Comparison of ENCODE assay signal across 22 cellular contexts in the genomic region with DNA sequence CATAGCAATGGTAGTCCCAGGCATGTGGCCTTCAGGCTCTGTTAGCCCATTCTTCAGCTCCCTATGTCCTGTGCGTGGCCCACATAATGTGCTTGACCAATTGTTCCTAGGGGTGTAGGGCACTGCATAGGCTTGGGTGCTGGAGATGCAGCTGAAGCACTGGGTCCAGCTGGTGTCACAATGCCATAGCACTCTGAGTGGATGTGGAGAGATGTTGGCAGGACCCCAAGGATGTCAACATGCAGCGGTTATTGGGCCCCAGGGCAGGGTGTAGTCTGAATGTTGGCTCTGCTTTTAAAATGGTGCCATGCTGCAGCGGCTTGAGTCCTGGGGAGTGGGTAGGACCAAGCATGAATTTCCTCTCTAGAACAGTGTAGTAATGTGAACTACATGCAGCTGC.
DNase-seq lines count a peak whose midpoint lies in the region; ATAC-seq, FAIRE-seq and TF ChIP-seq lines count a peak whose summit lies in the region.
"Had no signal": no experiment of that assay in that cellular context is flagged by ENCODE, and none has a peak within 500 bp of the region (broad histone marks: within the 10 kb centered on the region; RNA-seq: fewer than 3 reads in every experiment).

No MANE protein-coding gene starts in this region.

- no peak overlapping the region for H3K4ac ChIP-seq in neuronal stem cell (ENCODE audit: low read length)

- peak overlapping the region; percentile 21 for H3K23ac ChIP-seq in neuronal stem cell (ENCODE audit: low read depth, low read length, poor library complexity)

- H3K4me2 ChIP-seq in GM12878 (ENCODE audit: control insufficient read depth, insufficient read depth), result no peak overlapping the region
- no peak overlapping the region for H3K4me2 ChIP-seq in neuronal stem cell (ENCODE audit: insufficient read depth, low read length, poor library complexity, severe bottlenecking)
- H3K4me2 ChIP-seq: A549 had no signal

- no peaks in the 10 kb centered on the region for H3K79me2 ChIP-seq in GM12878 (ENCODE audit: control insufficient read depth, insufficient read depth, low read length)

- no peak overlapping the region for H2AFZ ChIP-seq in GM12878 (ENCODE audit: control insufficient read depth, low read depth, low read length)
- no peak overlapping the region for H2AFZ ChIP-seq in neuronal stem cell (ENCODE audit: low read length)

- H3K36me3 ChIP-seq in GM12878 (ENCODE audit: control insufficient read depth in 2 of 2, insufficient read depth in 2 of 2, low read length in 1 of 2) (no peaks in the 10 kb centered on the region), neuronal stem cell (replicated peaks in 1 of 2; ENCODE audit: control insufficient read depth in 2 of 2, insufficient read depth in 2 of 2, low read length in 2 of 2) (peaks cover 0 to 14% of the 10 kb centered on the region in 2 donors)
- H3K36me3 ChIP-seq: SJCRH30 had no signal

- peak overlapping the region; percentile 72 for H3K18ac ChIP-seq in neuronal stem cell (ENCODE audit: low read length)

- no peak overlapping the region for H4K91ac ChIP-seq in neuronal stem cell (ENCODE audit: low read depth, low read length, poor library complexity)

- no peaks in the 10 kb centered on the region for H4K20me1 ChIP-seq in GM12878 (ENCODE audit: control insufficient read depth, insufficient read depth)

- H3K27me3 ChIP-seq in GM12878 (replicated peaks in 1 of 2; ENCODE audit: control insufficient read depth in 2 of 2, insufficient read depth in 2 of 2, low read length in 1 of 2) (no peaks in the 10 kb centered on the region), neuronal stem cell (ENCODE audit: control insufficient read depth in 3 of 3, insufficient read depth in 3 of 3, low read depth in 1 of 3, low read length in 3 of 3) (no peaks in the 10 kb centered on the region)
- H3K27me3 ChIP-seq: SJCRH30 had no signal

- no peak for TF ChIP-seq EP300 in GM12878 (IDR thresholded peaks at IDR 0.05; ENCODE audit: borderline replicate concordance in 1 of 2, control insufficient read depth in 1 of 2, low read depth in 2 of 2, low read length in 2 of 2)

- H4K8ac ChIP-seq in neuronal stem cell (ENCODE audit: low read depth, low read length), result peak overlapping the region; percentile 43

- H3K4me3 ChIP-seq in GM12878 (no peak overlapping the region), neuronal stem cell (ENCODE audit: low read length in 2 of 2) (peak overlapping the region in 1 of 2 donors; percentile 36)
- H3K4me3 ChIP-seq: A549, SJCRH30 had no signal

- intact Hi-C loops in GM12878 (cut with micrococcal nuclease; ENCODE audit: unreplicated experiment), result no loop called here

- H3K27ac Mint-ChIP-seq in naive thymus-derived CD8-positive, alpha-beta T cell, result no peak overlapping the region
- H3K27ac Mint-ChIP-seq: CD4-positive, CD25-positive, alpha-beta regulatory T cell; IgD-negative memory B cell; T-cell had no signal

- H3K27ac ChIP-seq in GM12878 (ENCODE audit: control insufficient read depth, insufficient read depth) (no peak overlapping the region), neuronal stem cell (replicated peaks; ENCODE audit: low read length) (no peak overlapping the region)
- H3K27ac ChIP-seq: A549, RWPE1, SJCRH30 had no signal

- H3K4me3 Mint-ChIP-seq in naive thymus-derived CD8-positive, alpha-beta T cell, result no peak overlapping the region
- H3K4me3 Mint-ChIP-seq: CD4-positive, CD25-positive, alpha-beta regulatory T cell; IgD-negative memory B cell; T-cell had no signal

- H2BK5ac ChIP-seq in neuronal stem cell (ENCODE audit: low read length), result no peak overlapping the region

- no peak overlapping the region for H2BK15ac ChIP-seq in neuronal stem cell (ENCODE audit: low read length)

- WGBS in GM12878 (ENCODE audit: insufficient coverage, insufficient replicate concordance, low lambda C conversion rate, missing lambda C conversion rate), result 28% methylated on average over 3 of the region's 3 CpGs
- no CpG with 5 or more reads among the region's 3 CpGs for WGBS in neuronal stem cell (ENCODE audit: extremely low coverage in 2 of 2, insufficient read length in 2 of 2, insufficient replicate concordance in 1 of 2), 2 donors

- DNase-seq in NCI-H748 (lab: John Stamatoyannopoulos, UW; ENCODE audit: unreplicated experiment), result peak; percentile 66
- no peak for DNase-seq in NCI-H748 treated with DMSO at 0.1 percent for 48 hours (lab: John Stamatoyannopoulos, UW)
- DNase-seq in NCI-H1092 (lab: John Stamatoyannopoulos, UW), result peak; percentile 34
- no peak for DNase-seq in GM12878 (ENCODE audit: low read depth, low spot score)
- DNase-seq in neuronal stem cell (ENCODE audit: low spot score), result no peak
- no peak for DNase-seq in naive thymus-derived CD8-positive, alpha-beta T cell
- DNase-seq: CD4-positive, CD25-positive, alpha-beta regulatory T cell; COR-L47; GDM1; H7; MV-4-11; NCI-H187 treated with DMSO at 0.1 percent for 48 hours; NCI-H446 treated with DMSO at 0.1 percent for 48 hours; NCI-H526 treated with DMSO at 0.1 percent for 48 hours; NK-92 treated with Interleukin-12 subunit alpha and Interleukin-12 subunit beta, amount 100 ng/mL, for 24 hours; T-cell had no signal

- in situ Hi-C loops in GM12878 (cut with MboI), result no loop called here

- no TSS peak for BruUV-seq in GM12878 (replicated peaks; lab: Mats Ljungman, UMichigan)

- peaks cover 2% of the 10 kb centered on the region for H3K79me1 ChIP-seq in neuronal stem cell (ENCODE audit: low read depth, low read length)

- peak; percentile 17 for ATAC-seq in GM12878
- ATAC-seq in GM18519 (IDR thresholded peaks at IDR 0.05; ENCODE audit: low FRiP score, unreplicated experiment), result no peak
- ATAC-seq in naive thymus-derived CD8-positive, alpha-beta T cell, result no peak
- ATAC-seq: A549, T-cell had no signal

- TF ChIP-seq POLR2A in GM12878 (IDR thresholded peaks at IDR 0.05; ENCODE audit: low read depth, low read length), result no peak

- H3K4me1 ChIP-seq in GM12878 (ENCODE audit: control insufficient read depth, insufficient read depth, low read length), result no peaks in the 10 kb centered on the region
- H3K4me1 ChIP-seq in neuronal stem cell (ENCODE audit: control insufficient read depth in 2 of 2, insufficient read depth in 1 of 2, low read depth in 1 of 2, low read length in 2 of 2), result peaks cover 3 to 5% of the 10 kb centered on the region in 2 donors
- H3K4me1 ChIP-seq: SJCRH30 had no signal

- no peaks in the 10 kb centered on the region for H3K4me1 Mint-ChIP-seq in naive thymus-derived CD8-positive, alpha-beta T cell
- H3K4me1 Mint-ChIP-seq: CD4-positive, CD25-positive, alpha-beta regulatory T cell; T-cell had no signal

- H3K27me3 Mint-ChIP-seq in naive thymus-derived CD8-positive, alpha-beta T cell, result peaks cover 1 to 13% (median 4%) of the 10 kb centered on the region in 5 donors

- SMC1A ChIA-PET in GM12878 (lab: Charles Lee; ENCODE audit: uncharacterized antibody, unreplicated experiment), result interaction anchor here (1.1 to 9.0 kb wide), 12 partner anchors 9 to 55 kb away, joined by 3 to 61 read pairs (median 4); no protein-coding TSS in a partner anchor

- TF ChIP-seq RAD21 in GM12878 (IDR thresholded peaks at IDR 0.05; ENCODE audit: insufficient read depth, low read depth, low read length), result no peak

- H2AK5ac ChIP-seq in neuronal stem cell (ENCODE audit: low read depth, low read length), result no peak overlapping the region

- TF ChIP-seq CTCF in GM12878 (IDR thresholded peaks at IDR 0.05 in 2 of 3, conservative IDR thresholded peaks at IDR 0.05 in 1 of 3; ENCODE audit: control insufficient read depth in 2 of 3, extremely low read depth in 1 of 3, insufficient read depth in 1 of 3, low read depth in 3 of 3, low read length in 3 of 3), result no peak

- FAIRE-seq in GM12878 (lab: Jason Lieb, UNC), result no peak
- FAIRE-seq: A549, GM19239 had no signal

- H3K9me3 ChIP-seq in GM12878 (replicated peaks; ENCODE audit: control insufficient read depth, insufficient read depth, low read length) (no peaks in the 10 kb centered on the region; the same call in 2 of the 3 replicates), neuronal stem cell (replicated peaks in 1 of 2; ENCODE audit: control insufficient read depth in 2 of 2, insufficient read depth in 1 of 2, low read depth in 1 of 2, low read length in 2 of 2) (peaks cover 0 to 36% of the 10 kb centered on the region in 2 donors)
- H3K9me3 ChIP-seq: A549, SJCRH30 had no signal

- H3K14ac ChIP-seq in neuronal stem cell (ENCODE audit: low read length), result no peak overlapping the region

- peaks cover 0 to 21% (median 7%) of the 10 kb centered on the region in 9 donors for H3K9me3 Mint-ChIP-seq in naive thymus-derived CD8-positive, alpha-beta T cell

- H3K36me3 Mint-ChIP-seq in naive thymus-derived CD8-positive, alpha-beta T cell, result peaks cover 0 to 4% (median 0%) of the 10 kb centered on the region in 3 donors
- H3K36me3 Mint-ChIP-seq: CD4-positive, CD25-positive, alpha-beta regulatory T cell; T-cell had no signal

- no peak overlapping the region for H3K9ac ChIP-seq in GM12878 (ENCODE audit: control insufficient read depth, insufficient read depth, low read length)
- no peak overlapping the region for H3K9ac ChIP-seq in neuronal stem cell (ENCODE audit: low read depth, low read length, poor library complexity)

- CTCF ChIA-PET in GM12878 (lab: Yijun Ruan, JAX), result interaction anchor here (0.7 to 1.4 kb wide), 6 partner anchors 8 to 58 kb away, joined by 3 to 4 read pairs (median 3); no protein-coding TSS in a partner anchor

- RAD21 ChIA-PET in GM12878 (lab: Charles Lee; ENCODE audit: unreplicated experiment), result interaction anchor here (0.8 to 2.6 kb wide), 3 partner anchors 12 to 180 kb away, joined by 3 to 10 read pairs (median 6); no protein-coding TSS in a partner anchor

- no peak overlapping the region for H2BK12ac ChIP-seq in neuronal stem cell (ENCODE audit: low read length)

- no peak overlapping the region for H2BK120ac ChIP-seq in neuronal stem cell (ENCODE audit: low read depth, low read length)

- POLR2A ChIA-PET in GM12878 (lab: Charles Lee), result interaction anchor here (0.9 to 1.7 kb wide), 2 partner anchors 16 to 39 kb away, joined by 3 read pairs; no protein-coding TSS in a partner anchor
- POLR2A ChIA-PET in naive thymus-derived CD8-positive, alpha-beta T cell (lab: Charles Lee), result no interaction called here

TF ChIP-seq in GM12878, 131 proteins besides CTCF, POLR2A, EP300 and RAD21 (continues in another document):
- TF ChIP-seq, protein P1, sequence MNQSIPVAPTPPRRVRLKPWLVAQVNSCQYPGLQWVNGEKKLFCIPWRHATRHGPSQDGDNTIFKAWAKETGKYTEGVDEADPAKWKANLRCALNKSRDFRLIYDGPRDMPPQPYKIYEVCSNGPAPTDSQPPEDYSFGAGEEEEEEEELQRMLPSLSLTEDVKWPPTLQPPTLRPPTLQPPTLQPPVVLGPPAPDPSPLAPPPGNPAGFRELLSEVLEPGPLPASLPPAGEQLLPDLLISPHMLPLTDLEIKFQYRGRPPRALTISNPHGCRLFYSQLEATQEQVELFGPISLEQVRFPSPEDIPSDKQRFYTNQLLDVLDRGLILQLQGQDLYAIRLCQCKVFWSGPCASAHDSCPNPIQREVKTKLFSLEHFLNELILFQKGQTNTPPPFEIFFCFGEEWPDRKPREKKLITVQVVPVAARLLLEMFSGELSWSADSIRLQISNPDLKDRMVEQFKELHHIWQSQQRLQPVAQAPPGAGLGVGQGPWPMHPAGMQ (IDR thresholded peaks at IDR 0.05; ENCODE audit: borderline replicate concordance), result no peak
- TF ChIP-seq DPF2 (IDR thresholded peaks at IDR 0.05), result no peak
- TF ChIP-seq RFX5 (IDR thresholded peaks at IDR 0.05; ENCODE audit: low read depth, low read length), result no peak
- TF ChIP-seq ETV6 (conservative IDR thresholded peaks at IDR 0.05 in 1 of 2, IDR thresholded peaks at IDR 0.05 in 1 of 2; ENCODE audit: borderline replicate concordance in 1 of 2, low read depth in 1 of 2), result no peak

Comparison
In these comparisons a context has a peak if more than half of its experiments do, and no peak if none do; other contexts are left out.
1. DNase-seq: peak in NCI-H748 (single experiment) and NCI-H1092 (single experiment); none in NCI-H748 treated with DMSO at 0.1 percent for 48 hours (single experiment), GM12878 (single experiment), neuronal stem cell (single experiment) and naive thymus-derived CD8-positive, alpha-beta T cell (0 of 10).